In the genomic region with DNA sequence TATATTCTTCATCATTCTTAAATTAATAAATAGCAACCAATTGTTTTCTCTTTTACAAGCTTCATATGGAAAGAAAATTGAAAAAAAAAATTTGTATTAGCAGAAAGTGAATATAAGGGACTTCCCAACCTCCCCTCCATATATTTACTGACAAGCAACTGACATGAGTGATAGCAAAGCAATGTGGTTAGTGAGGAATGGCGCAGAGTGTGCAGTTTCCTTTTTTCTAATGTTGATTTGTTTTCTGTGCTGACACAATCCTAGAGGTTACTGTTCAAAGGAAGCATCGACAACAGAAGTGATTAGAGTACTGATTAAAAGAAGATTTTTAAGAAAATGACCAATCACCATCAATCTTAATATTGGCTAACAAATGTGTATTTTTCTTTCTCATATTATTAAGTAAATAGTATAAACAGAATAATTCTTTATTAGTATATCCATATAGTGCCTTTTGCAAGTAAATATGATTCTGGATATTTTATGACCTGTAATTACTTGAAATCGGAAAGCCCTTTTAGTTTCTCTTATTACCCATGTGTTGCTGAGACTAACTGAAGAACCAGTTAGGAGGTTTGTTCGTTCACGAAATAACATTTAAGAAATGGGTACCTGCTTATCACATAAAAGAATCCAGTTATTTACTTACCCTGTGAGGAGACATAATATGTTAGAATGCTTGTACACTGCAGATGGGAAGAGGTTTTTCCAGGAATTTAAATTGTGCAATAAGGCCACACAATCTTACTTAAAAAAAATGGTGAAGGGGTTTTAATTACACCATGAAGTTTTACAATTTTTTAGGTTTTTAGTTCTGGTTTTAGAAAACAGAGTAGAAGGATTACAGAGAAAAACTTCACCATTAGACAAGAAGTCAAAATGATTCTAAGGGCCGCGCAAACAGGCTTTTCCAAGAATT, we compare ENCODE assay signal across 8 cellular contexts. TPM values are rescaled to one million over a fixed set of nuclear protein-coding genes. Genes with fewer than 3 reads are reported as not detected.
DNase-seq lines count a peak whose midpoint lies in the region; ATAC-seq and TF ChIP-seq lines count a peak whose summit lies in the region.

No MANE protein-coding gene starts in this region.

- ATAC-seq in Right ventricle myocardium inferior = no peak
- no peak for ATAC-seq in activated B cell treated with CpG ODN at 0.5 μM for 24 hours (ENCODE audit: low read depth)
- ATAC-seq in GM18907 (IDR thresholded peaks at IDR 0.05; ENCODE audit: unreplicated experiment) = no peak

- H3K36me3 ChIP-seq in cardiac muscle cell (no peaks in the 10 kb centered on the region), iPS-18a (ENCODE audit: control insufficient read depth, low read depth, low read length) (no peaks in the 10 kb centered on the region), stomach smooth muscle (ENCODE audit: control insufficient read depth in 2 of 2, insufficient read depth in 2 of 2, low read length in 2 of 2) (no peaks in the 10 kb centered on the region)

- H3K4me3 ChIP-seq in cardiac muscle cell (peak overlapping the region; percentile 61), iPS-18a (ENCODE audit: low read length) (peak overlapping the region; percentile 75), stomach smooth muscle (ENCODE audit: low read length in 2 of 2) (peak overlapping the region; percentile 86 to 95)

- POLR2A ChIA-PET in activated B cell treated with CpG ODN at 0.5 μM for 24 hours (lab: Charles Lee) = interaction anchor here (0.6 to 0.9 kb wide), 3 partner anchors 301 to 1049 kb away, joined by 3 to 4 read pairs (median 3); no protein-coding TSS in a partner anchor

- H3K27me3 Mint-ChIP-seq in activated B cell treated with CpG ODN at 0.5 μM for 24 hours = no peaks in the 10 kb centered on the region

- peak overlapping the region; percentile 98 for H3K4me3 Mint-ChIP-seq in activated B cell treated with CpG ODN at 0.5 μM for 24 hours

- H3K27me3 ChIP-seq in cardiac muscle cell = peaks cover 60% of the 10 kb centered on the region
- H3K27me3 ChIP-seq in iPS-18a (ENCODE audit: control insufficient read depth, insufficient read depth, low read length) = peaks cover 47% of the 10 kb centered on the region
- H3K27me3 ChIP-seq in stomach smooth muscle (ENCODE audit: control insufficient read depth in 1 of 2, insufficient read depth in 2 of 2, low read length in 2 of 2) = no peaks in the 10 kb centered on the region

- peak overlapping the region; percentile 46 for H3K9ac ChIP-seq in iPS-18a (ENCODE audit: low read length)
- peak overlapping the region; percentile 90 to 91 for H3K9ac ChIP-seq in stomach smooth muscle (ENCODE audit: low read length in 2 of 2)

- H3K9me3 ChIP-seq in cardiac muscle cell (ENCODE audit: low read depth) = no peaks in the 10 kb centered on the region
- H3K9me3 ChIP-seq in iPS-18a (ENCODE audit: control insufficient read depth, low read depth, low read length) = no peaks in the 10 kb centered on the region
- no peaks in the 10 kb centered on the region for H3K9me3 ChIP-seq in stomach smooth muscle (ENCODE audit: control insufficient read depth in 2 of 2, low read length in 2 of 2)

- H3K4me1 ChIP-seq in cardiac muscle cell (ENCODE audit: low read depth) (peaks cover 9% of the 10 kb centered on the region), iPS-18a (ENCODE audit: control insufficient read depth, low read depth, low read length) (peaks cover 15% of the 10 kb centered on the region), stomach smooth muscle (ENCODE audit: control insufficient read depth, insufficient read depth, low read length) (peaks cover 15% of the 10 kb centered on the region)

- CTCF ChIA-PET in activated B cell treated with CpG ODN at 0.5 μM for 24 hours (lab: Charles Lee) = interaction anchor here (0.7 to 1.1 kb wide), 2 partner anchors 8 to 47 kb away, joined by 3 read pairs; no protein-coding TSS in a partner anchor

- peaks cover 39% of the 10 kb centered on the region for H3K4me1 Mint-ChIP-seq in activated B cell treated with CpG ODN at 0.5 μM for 24 hours

- DNase-seq in cardiac muscle cell (ENCODE audit: low read depth in 1 of 2, low spot score in 1 of 2) (no peak), Right ventricle myocardium inferior (ENCODE audit: missing footprints) (no peak), activated B cell treated with CpG ODN at 0.5 μM for 24 hours (no peak), cortex of kidney (lab: John Stamatoyannopoulos, UW) (no peak)
- DNase-seq in activated CD4-positive, CD25-positive, alpha-beta regulatory T cell treated with anti-CD3 and anti-CD28 coated beads, Interleukin-2, amount 50 U/mL, for 72 hours = no peak

- no peak overlapping the region for H3K27ac ChIP-seq in cardiac muscle cell
- no peak overlapping the region for H3K27ac ChIP-seq in iPS-18a (ENCODE audit: low read length)
- peak overlapping the region; percentile 88 for H3K27ac ChIP-seq in stomach smooth muscle (ENCODE audit: low read length)

- H3K27ac Mint-ChIP-seq in activated B cell treated with CpG ODN at 0.5 μM for 24 hours = peak overlapping the region; percentile 92

- intact Hi-C loops in Right ventricle myocardium inferior (cut with DNase I) (loop anchor here (5.0 kb wide), 1 partner anchor 56 kb away; no protein-coding TSS in a partner anchor), activated B cell treated with CpG ODN at 0.5 μM for 24 hours (cut with micrococcal nuclease) (loop anchor here (2.0 to 5.0 kb wide), 2 partner anchors 61 to 106 kb away; no protein-coding TSS in a partner anchor)

- peaks cover 35% of the 10 kb centered on the region for H3K36me3 Mint-ChIP-seq in activated B cell treated with CpG ODN at 0.5 μM for 24 hours (ENCODE audit: low read depth)

- H3K9me3 Mint-ChIP-seq in activated B cell treated with CpG ODN at 0.5 μM for 24 hours = no peaks in the 10 kb centered on the region

- TF ChIP-seq CTCF in cardiac muscle cell (IDR thresholded peaks at IDR 0.05; ENCODE audit: low read depth, low read length) = no peak
- no peak for TF ChIP-seq CTCF in activated B cell treated with CpG ODN at 0.5 μM for 24 hours (IDR thresholded peaks at IDR 0.05)

RNA-seq across cellular contexts. Expression of gene PTGER4, which starts 1.4 kb away (rescaled TPM):
- total RNA-seq in cardiac muscle cell (0.42 and 0.99 TPM in 2 replicates), Right ventricle myocardium inferior (8.5 TPM), activated B cell treated with CpG ODN at 0.5 μM for 24 hours (66.3 and 73.3 TPM in 2 replicates)
- polyA plus RNA-seq in cardiac muscle cell = 0.28 TPM in 1 of 2 replicates, not detected in the other
